Comparison of ENCODE assay signal across 1 cellular context in the genomic region with DNA sequence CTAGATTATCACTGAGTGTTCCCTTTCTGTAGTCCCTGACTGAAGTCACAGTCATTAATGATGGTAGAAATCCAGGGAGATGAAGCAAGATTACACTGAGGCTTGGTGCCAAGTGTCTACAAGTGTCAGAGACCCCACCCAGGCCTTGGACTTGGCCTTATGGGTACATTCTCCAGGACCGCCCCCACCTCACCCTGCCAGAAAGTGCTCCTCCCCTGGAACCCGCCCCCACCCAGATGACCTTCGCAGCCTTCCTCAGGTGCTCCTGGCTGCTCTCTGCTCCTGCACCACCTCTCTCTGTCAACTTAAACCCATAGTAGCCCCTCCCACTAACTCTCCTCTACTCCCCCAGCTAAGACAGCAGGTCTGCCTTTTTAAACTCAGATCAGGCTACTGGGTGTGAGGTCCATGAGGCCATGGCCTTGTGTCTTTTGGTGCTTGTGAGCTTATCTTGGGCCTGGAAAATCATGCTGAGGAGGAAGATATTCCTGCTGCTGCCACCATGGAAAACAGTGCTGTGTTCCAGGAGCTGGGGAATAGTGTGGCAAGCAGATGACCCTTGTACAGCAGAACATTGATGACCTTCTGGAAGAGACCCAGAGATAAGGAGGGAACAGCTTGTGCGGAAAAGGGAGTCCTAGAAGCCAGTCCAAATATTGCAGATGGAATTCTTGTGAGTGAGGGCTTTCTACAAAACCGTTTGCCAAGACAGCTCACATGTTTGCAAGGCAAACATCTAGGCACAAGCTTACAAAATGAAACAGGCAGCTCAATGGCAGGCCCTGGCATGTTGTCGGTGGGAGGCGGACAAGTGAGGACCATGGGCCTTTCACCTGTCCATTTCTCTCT.
TF ChIP-seq lines count a peak whose summit lies in the region.

No MANE protein-coding gene starts in this region.

TF ChIP-seq in SK-N-SH treated with all-trans-retinoic acid at 6 μM for 48 hours, 23 proteins besides CTCF, POLR2A, EP300 and RAD21 (continued from another document):
- TF ChIP-seq, protein P1, sequence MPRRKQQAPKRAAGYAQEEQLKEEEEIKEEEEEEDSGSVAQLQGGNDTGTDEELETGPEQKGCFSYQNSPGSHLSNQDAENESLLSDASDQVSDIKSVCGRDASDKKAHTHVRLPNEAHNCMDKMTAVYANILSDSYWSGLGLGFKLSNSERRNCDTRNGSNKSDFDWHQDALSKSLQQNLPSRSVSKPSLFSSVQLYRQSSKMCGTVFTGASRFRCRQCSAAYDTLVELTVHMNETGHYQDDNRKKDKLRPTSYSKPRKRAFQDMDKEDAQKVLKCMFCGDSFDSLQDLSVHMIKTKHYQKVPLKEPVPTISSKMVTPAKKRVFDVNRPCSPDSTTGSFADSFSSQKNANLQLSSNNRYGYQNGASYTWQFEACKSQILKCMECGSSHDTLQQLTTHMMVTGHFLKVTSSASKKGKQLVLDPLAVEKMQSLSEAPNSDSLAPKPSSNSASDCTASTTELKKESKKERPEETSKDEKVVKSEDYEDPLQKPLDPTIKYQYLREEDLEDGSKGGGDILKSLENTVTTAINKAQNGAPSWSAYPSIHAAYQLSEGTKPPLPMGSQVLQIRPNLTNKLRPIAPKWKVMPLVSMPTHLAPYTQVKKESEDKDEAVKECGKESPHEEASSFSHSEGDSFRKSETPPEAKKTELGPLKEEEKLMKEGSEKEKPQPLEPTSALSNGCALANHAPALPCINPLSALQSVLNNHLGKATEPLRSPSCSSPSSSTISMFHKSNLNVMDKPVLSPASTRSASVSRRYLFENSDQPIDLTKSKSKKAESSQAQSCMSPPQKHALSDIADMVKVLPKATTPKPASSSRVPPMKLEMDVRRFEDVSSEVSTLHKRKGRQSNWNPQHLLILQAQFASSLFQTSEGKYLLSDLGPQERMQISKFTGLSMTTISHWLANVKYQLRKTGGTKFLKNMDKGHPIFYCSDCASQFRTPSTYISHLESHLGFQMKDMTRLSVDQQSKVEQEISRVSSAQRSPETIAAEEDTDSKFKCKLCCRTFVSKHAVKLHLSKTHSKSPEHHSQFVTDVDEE (CRISPR knock-in tag; IDR thresholded peaks at IDR 0.05): no peak
- no peak for TF ChIP-seq GLIS3 (CRISPR knock-in tag; IDR thresholded peaks at IDR 0.05)
TF ChIP-seq in SK-N-SH treated with all-trans-retinoic acid at 6 μM for 48 hours: peak in this region for 0.
